Comparison of ENCODE assay signal across 9 cellular contexts in genomic region chr9:69809304-69809863, GRCh38. TPM values are rescaled to one million over a fixed set of nuclear protein-coding genes. Genes with fewer than 3 reads are reported as not detected.
DNase-seq lines count a peak whose midpoint lies in the region; ATAC-seq and TF ChIP-seq lines count a peak whose summit lies in the region.
"Had no signal": no experiment of that assay in that cellular context is flagged by ENCODE, and none has a peak within 500 bp of the region (broad histone marks: within the 10 kb centered on the region; RNA-seq: fewer than 3 reads in every experiment).

No MANE protein-coding gene starts in this region.

- DNase-seq in AG09319 (ENCODE audit: extremely low read depth, low read depth): no peak
- DNase-seq in T-cell: peak in 15 of 34 experiments; percentile 3 to 39 (median 14)
- peak; percentile 23 for DNase-seq in fibroblast of peridontal ligament (ENCODE audit: extremely low read depth)
- DNase-seq in NCI-H1048 (lab: John Stamatoyannopoulos, UW): no peak
- DNase-seq in NCI-H2081 (lab: John Stamatoyannopoulos, UW): no peak
- DNase-seq: occipital lobe had no signal

- peaks cover 0 to 2% (median 0%) of the 10 kb centered on the region in 3 donors for H3K9me3 Mint-ChIP-seq in T-cell

- ATAC-seq in T-cell (replicated peaks in 1 of 4) (peak in 3 of 4 experiments; percentile 30 to 56 (median 55)), GM21390 (IDR thresholded peaks at IDR 0.05; ENCODE audit: unreplicated experiment) (no peak), HG03565 (IDR thresholded peaks at IDR 0.05; ENCODE audit: unreplicated experiment) (no peak)

- no peak overlapping the region for H3K27ac Mint-ChIP-seq in T-cell

- CTCF ChIA-PET in T-cell (lab: Charles Lee): interaction anchor here (0.5 to 1.8 kb wide), 10 partner anchors 10 to 111 kb away, joined by 3 to 7 read pairs (median 4); no protein-coding TSS in a partner anchor

- no peaks in the 10 kb centered on the region for H3K36me3 Mint-ChIP-seq in T-cell

- H3K4me1 Mint-ChIP-seq in T-cell: no peaks in the 10 kb centered on the region

- POLR2A ChIA-PET in T-cell (lab: Charles Lee): no interaction called here

- no peaks in the 10 kb centered on the region for H3K27me3 Mint-ChIP-seq in T-cell

- peak; percentile 27 for TF ChIP-seq CTCF in AG09319 (IDR thresholded peaks at IDR 0.05; ENCODE audit: low read depth, low read length)
- TF ChIP-seq CTCF in GM12872 (IDR thresholded peaks at IDR 0.05; ENCODE audit: insufficient read depth, low read depth, low read length): peak; percentile 30; the same call in 1 of the 3 replicates

- no peak overlapping the region for H3K4me3 Mint-ChIP-seq in T-cell

RNA-seq across cellular contexts. Expression of gene CFAP95, which starts 11.2 kb away (rescaled TPM):
- not detected for total RNA-seq in T-cell
- total RNA-seq: occipital lobe had no signal

RNA-seq across cellular contexts. Expression of gene PTAR1, which starts 49.6 kb away (rescaled TPM):
- total RNA-seq in T-cell: 10 to 100 TPM; 57.4 to 90.5 (median 67.6) TPM

Comparison
In these comparisons a context has a peak if more than half of its experiments do, and no peak if none do; other contexts are left out.
1. ATAC-seq: peak in T-cell (3 of 4); none in GM21390 (single experiment) and HG03565 (single experiment).